ENCODE assay signal across 19 cellular contexts in the genomic region with DNA sequence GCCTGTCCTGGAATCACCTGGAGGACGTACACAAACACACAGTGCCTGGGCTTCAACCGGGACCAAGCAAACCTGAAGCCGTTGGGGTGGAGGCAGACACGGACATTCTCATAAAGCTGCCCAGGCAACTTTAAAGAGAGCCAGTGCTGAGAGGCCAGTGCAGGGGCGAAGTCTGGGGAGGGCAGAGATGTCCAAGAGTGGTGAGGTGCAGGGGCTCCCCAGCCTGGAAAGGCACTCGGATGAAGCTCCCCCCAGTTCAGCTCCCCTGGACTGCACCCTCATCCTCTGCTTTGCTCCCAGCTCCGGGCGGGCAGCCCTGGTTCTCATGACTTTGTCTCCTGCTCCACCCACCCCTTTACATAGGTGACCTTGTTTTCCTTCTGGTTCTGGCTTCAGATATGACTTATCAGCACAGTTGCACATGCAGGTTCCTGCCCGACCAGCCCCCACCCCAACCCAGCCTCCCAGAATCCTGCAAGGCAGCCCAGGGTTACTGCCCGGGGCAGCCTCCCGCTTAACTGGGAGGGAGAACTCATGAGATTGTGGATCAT.
"Had no signal": no experiment of that assay in that cellular context is flagged by ENCODE, and none has a peak within 500 bp of the region (broad histone marks: within the 10 kb centered on the region; RNA-seq: fewer than 3 reads in every experiment).

No MANE protein-coding gene starts in this region.

- H3K9me3 ChIP-seq: gastroesophageal sphincter, testis had no signal

- DNase-seq: activated CD4-positive, alpha-beta memory T cell treated with anti-CD3 and anti-CD28 coated beads, Interleukin-2, amount 10 ng/mL, durations not matched to agents 7 days and 5 days; activated CD4-positive, alpha-beta T cell treated with anti-CD3 and anti-CD28 coated beads for 48 hours; activated CD4-positive, CD25-positive, alpha-beta regulatory T cell; activated naive CD4-positive, alpha-beta T cell; activated naive CD8-positive, alpha-beta T cell treated with anti-CD3 and anti-CD28 coated beads, Interleukin-2, amount 10 ng/mL, durations not matched to agents 7 days and 5 days; activated T-cell treated with anti-CD3 and anti-CD28 coated beads, Interleukin-2, amount 50 U/mL, for 1 hour; anterior cingulate cortex; cortex of kidney; posterior cingulate gyrus; retina; stimulated activated CD4-positive, alpha-beta T cell treated with anti-CD3 and anti-CD28 coated beads, Interleukin-4, amount 100 ng/mL, for 1 hour; T-cell; testis had no signal

- H3K27ac Mint-ChIP-seq: activated CD4-positive, alpha-beta memory T cell treated with anti-CD3 and anti-CD28 coated beads, Interleukin-2, amount 10 ng/mL, durations not matched to agents 7 days and 5 days; activated naive CD8-positive, alpha-beta T cell treated with anti-CD3 and anti-CD28 coated beads, Interleukin-2, amount 10 ng/mL, durations not matched to agents 7 days and 5 days; activated T-helper 17 cell treated with anti-CD3 and anti-CD28 coated beads, Interleukin-2, amount 50 U/mL, for 72 hours; mesothelial cell of epicardium; nephron; T-cell had no signal

- H3K36me3 ChIP-seq: gastroesophageal sphincter had no signal

- H3K4me1 ChIP-seq: gastroesophageal sphincter, testis had no signal

- H3K27ac ChIP-seq: gastroesophageal sphincter, testis had no signal

- H3K4me3 ChIP-seq: gastroesophageal sphincter, testis had no signal

- H3K4me1 Mint-ChIP-seq: activated CD4-positive, alpha-beta memory T cell treated with anti-CD3 and anti-CD28 coated beads, Interleukin-2, amount 10 ng/mL, durations not matched to agents 7 days and 5 days; activated naive CD8-positive, alpha-beta T cell treated with anti-CD3 and anti-CD28 coated beads, Interleukin-2, amount 10 ng/mL, durations not matched to agents 7 days and 5 days; activated T-helper 17 cell treated with anti-CD3 and anti-CD28 coated beads, Interleukin-2, amount 50 U/mL, for 72 hours; T-cell had no signal

- ATAC-seq: activated T-helper 17 cell treated with anti-CD3 and anti-CD28 coated beads, Interleukin-2, amount 50 U/mL, for 72 hours; esophagus mucosa; gastroesophageal sphincter; SK-N-SH treated with all-trans-retinoic acid at 6 μM for 48 hours; T-cell had no signal

- H3K4me3 Mint-ChIP-seq: activated CD4-positive, alpha-beta memory T cell treated with anti-CD3 and anti-CD28 coated beads, Interleukin-2, amount 10 ng/mL, durations not matched to agents 7 days and 5 days; activated naive CD8-positive, alpha-beta T cell treated with anti-CD3 and anti-CD28 coated beads, Interleukin-2, amount 10 ng/mL, durations not matched to agents 7 days and 5 days; activated T-helper 17 cell treated with anti-CD3 and anti-CD28 coated beads, Interleukin-2, amount 50 U/mL, for 72 hours; mesothelial cell of epicardium; nephron; T-cell had no signal

- H3K27me3 ChIP-seq: gastroesophageal sphincter, testis had no signal

- H3K27me3 Mint-ChIP-seq: activated CD4-positive, alpha-beta memory T cell treated with anti-CD3 and anti-CD28 coated beads, Interleukin-2, amount 10 ng/mL, durations not matched to agents 7 days and 5 days; activated naive CD8-positive, alpha-beta T cell treated with anti-CD3 and anti-CD28 coated beads, Interleukin-2, amount 10 ng/mL, durations not matched to agents 7 days and 5 days; activated T-helper 17 cell treated with anti-CD3 and anti-CD28 coated beads, Interleukin-2, amount 50 U/mL, for 72 hours; T-cell had no signal

- H3K9me3 Mint-ChIP-seq: activated CD4-positive, alpha-beta memory T cell treated with anti-CD3 and anti-CD28 coated beads, Interleukin-2, amount 10 ng/mL, durations not matched to agents 7 days and 5 days had no signal

- H3K36me3 Mint-ChIP-seq: activated naive CD8-positive, alpha-beta T cell treated with anti-CD3 and anti-CD28 coated beads, Interleukin-2, amount 10 ng/mL, durations not matched to agents 7 days and 5 days; T-cell had no signal
